ENCODE assay signal across 24 cellular contexts in the genomic region with DNA sequence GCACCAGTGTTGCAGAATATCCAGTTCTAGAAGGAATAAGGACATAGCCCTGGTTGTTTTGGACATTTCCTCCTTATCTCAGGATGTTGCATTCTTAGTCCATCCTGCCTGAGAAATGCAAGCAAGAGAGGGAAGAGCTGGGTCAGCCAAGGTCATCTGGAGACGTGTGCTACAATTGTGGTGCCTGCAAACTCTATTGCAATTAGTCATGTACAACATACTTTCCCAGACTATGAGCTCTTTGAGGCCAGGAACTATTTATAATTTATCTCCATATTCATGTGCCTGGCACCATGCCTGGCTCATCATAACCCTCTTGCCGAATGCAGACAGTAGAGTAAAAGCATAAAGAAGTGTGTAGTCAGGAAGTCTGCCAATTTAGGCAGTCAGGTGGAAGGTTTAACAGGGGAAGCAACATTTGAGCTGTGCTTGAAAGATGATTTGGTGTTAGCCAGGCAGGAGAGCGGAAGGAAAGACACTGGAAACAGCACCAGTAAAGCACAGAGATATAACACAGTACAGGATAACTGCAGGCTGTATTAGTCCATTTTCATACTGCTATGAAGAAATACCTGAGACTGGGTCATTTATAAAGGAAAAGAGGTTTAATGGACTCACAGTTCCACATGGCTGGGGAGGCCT.
DNase-seq lines count a peak whose midpoint lies in the region; ATAC-seq and TF ChIP-seq lines count a peak whose summit lies in the region.
"Had no signal": no experiment of that assay in that cellular context is flagged by ENCODE, and none has a peak within 500 bp of the region (broad histone marks: within the 10 kb centered on the region; RNA-seq: fewer than 3 reads in every experiment).

No MANE protein-coding gene starts in this region.

- H3K9me3 ChIP-seq in A673 (ENCODE audit: low read depth, low read length, poor library complexity, severe bottlenecking): no peaks in the 10 kb centered on the region
- H3K9me3 ChIP-seq: SK-N-SH, upper lobe of right lung had no signal

- no peaks in the 10 kb centered on the region for H3K36me3 ChIP-seq in A673 (ENCODE audit: insufficient read depth, low read length, poor library complexity, severe bottlenecking)
- H3K36me3 ChIP-seq: neural progenitor cell, upper lobe of right lung had no signal

- H3K4me3 ChIP-seq in A673 (ENCODE audit: low read depth, low read length, poor library complexity, severe bottlenecking): no peak overlapping the region
- no peak overlapping the region for H3K4me3 ChIP-seq in cardiac fibroblast (replicated peaks in 1 of 2; ENCODE audit: low read depth in 2 of 2, low read length in 2 of 2)
- H3K4me3 ChIP-seq: coronary artery, K562, neural progenitor cell, PC-9, upper lobe of right lung had no signal

- POLR2A ChIA-PET in A673 (lab: Charles Lee; ENCODE audit: low non-redundant PET): no interaction called here

- peak; percentile 48 for DNase-seq in A673 (ENCODE audit: low spot score)
- DNase-seq in HT1080 (ENCODE audit: low read depth): peak; percentile 72
- peak; percentile 32 to 33 for DNase-seq in cardiac fibroblast (ENCODE audit: low read depth in 2 of 2)
- peak; percentile 77 for DNase-seq in left ventricle myocardium superior
- DNase-seq in RPMI8226: no peak
- no peak for DNase-seq in cortex of kidney (lab: John Stamatoyannopoulos, UW)
- DNase-seq in SKM-1 treated with dmso at 0.1 percent for 144 hours (lab: John Stamatoyannopoulos, UW; ENCODE audit: unreplicated experiment): no peak
- DNase-seq: activated CD4-positive, alpha-beta T cell treated with anti-CD3 and anti-CD28 coated beads, Interleukin-2, amount 10 ng/mL, durations not matched to agents 24 days and 14 days; activated CD8-positive, alpha-beta memory T cell treated with anti-CD3 and anti-CD28 coated beads, Interleukin-2, amount 50 U/mL, for 4 hours; activated gamma-delta T cell treated with Interleukin-2 at 50 U/mL for 16 hours; anterior cingulate cortex; CD8-positive, alpha-beta memory T cell; islet precursor cell; midbrain; NCI-H69; PC-9; SK-N-SH; stimulated activated naive CD8-positive, alpha-beta T cell treated with anti-CD3 and anti-CD28 coated beads, Interleukin-15, amount 100 ng/mL, for 72 hours; upper lobe of right lung had no signal

- no peaks in the 10 kb centered on the region for H3K4me1 ChIP-seq in A673 (ENCODE audit: insufficient read depth, low read length, poor library complexity, severe bottlenecking)
- H3K4me1 ChIP-seq: upper lobe of right lung had no signal

- no peak for TF ChIP-seq CTCF in A673 (conservative IDR thresholded peaks at IDR 0.05; ENCODE audit: low read depth, low read length)
- no peak for TF ChIP-seq CTCF in cardiac fibroblast (IDR thresholded peaks at IDR 0.05; ENCODE audit: low read depth, low read length)

- BruUV-seq in A673 (replicated peaks; lab: Mats Ljungman, UMichigan): no TSS peak

- CTCF ChIA-PET in A673 (lab: Charles Lee): interaction anchor here (0.6 kb wide), 1 partner anchor 713 kb away, joined by 3 read pairs; no protein-coding TSS in a partner anchor

- ATAC-seq in left ventricle myocardium superior: peak; percentile 97
- no peak for ATAC-seq in HG02623 (IDR thresholded peaks at IDR 0.05; ENCODE audit: unreplicated experiment)
- ATAC-seq: K562; stimulated activated naive CD8-positive, alpha-beta T cell treated with anti-CD3 and anti-CD28 coated beads, Interleukin-15, amount 100 ng/mL, for 72 hours; upper lobe of right lung had no signal

- H3K27ac ChIP-seq in A673 (ENCODE audit: low read depth, low read length, poor library complexity, severe bottlenecking): no peak overlapping the region
- H3K27ac ChIP-seq: coronary artery, epithelial cell of prostate, neural progenitor cell, PC-9, upper lobe of right lung had no signal

- intact Hi-C loops in A673 (cut with micrococcal nuclease; ENCODE audit: unreplicated experiment): no loop called here
- intact Hi-C loops in left ventricle myocardium superior (cut with micrococcal nuclease): no loop called here

- peaks cover 32% of the 10 kb centered on the region for H3K27me3 ChIP-seq in A673 (replicated peaks; ENCODE audit: insufficient read depth, low read depth, low read length, poor library complexity)
- H3K27me3 ChIP-seq: neural progenitor cell, upper lobe of right lung had no signal

Comparison
In these comparisons a context has a peak if more than half of its experiments do, and no peak if none do; other contexts are left out.
1. DNase-seq: peak in A673 (single experiment), HT1080 (single experiment), cardiac fibroblast (2 of 2) and left ventricle myocardium superior (single experiment); none in RPMI8226 (single experiment), cortex of kidney (single experiment) and SKM-1 treated with dmso at 0.1 percent for 144 hours (single experiment).